Comparison of ENCODE assay signal across 8 cellular contexts in the genomic region with DNA sequence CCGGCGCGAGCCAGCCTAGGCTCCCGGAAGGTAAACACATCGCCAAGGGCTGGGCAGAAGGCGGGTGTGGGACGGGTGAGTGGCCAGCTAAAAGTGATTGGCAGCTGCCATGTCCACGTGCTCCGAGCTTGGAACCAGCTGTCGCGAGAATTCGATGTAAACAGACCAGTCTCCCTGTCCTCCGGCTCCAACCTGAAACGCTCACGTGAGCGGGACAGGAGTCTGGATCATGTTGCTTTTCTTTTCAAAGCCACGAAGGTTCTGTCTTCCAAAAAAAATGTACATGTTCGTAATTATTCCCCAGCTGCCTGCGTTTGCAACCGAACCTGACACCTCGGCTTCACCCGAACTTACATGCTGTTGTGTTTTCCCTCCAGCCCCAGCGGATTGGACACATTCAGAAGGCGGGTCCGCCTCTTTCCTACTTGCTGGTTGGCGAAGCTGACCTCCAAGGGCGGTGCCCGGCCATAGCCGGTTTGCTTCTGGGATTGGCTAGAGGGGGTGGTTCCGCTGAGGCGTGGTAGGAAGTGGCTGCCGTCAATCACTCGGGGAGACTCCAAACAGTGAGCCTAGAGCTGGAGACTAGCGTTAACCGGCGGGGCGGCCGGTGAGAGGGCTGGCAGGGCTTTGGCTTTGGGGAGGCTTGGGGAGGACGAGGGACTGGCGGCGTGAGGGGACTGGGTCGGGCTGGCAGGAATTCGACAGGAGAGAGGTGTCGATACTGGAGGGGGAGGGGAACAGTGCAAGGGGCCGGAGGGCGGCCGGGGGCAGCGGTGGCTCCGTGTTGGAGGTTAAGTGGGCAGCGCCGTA. TPM values are rescaled to one million over a fixed set of nuclear protein-coding genes. Genes with fewer than 3 reads are reported as not detected.
DNase-seq lines count a peak whose midpoint lies in the region; ATAC-seq and TF ChIP-seq lines count a peak whose summit lies in the region.

A gene (plus strand): TSS at position 544 of the 810 bp plus-strand sequence.

- peak within 1 kb of the TSS; percentile 62 for H3K27ac ChIP-seq in hepatocyte

- peak within 1 kb of the TSS; percentile 89 for H3K27ac Mint-ChIP-seq in T-helper 2 cell treated with Interferon-gamma antibody and Interleukin-4, amounts not matched to agents 5 μg/mL and 100 μg/mL, for 36 hours

- H4K20me1 ChIP-seq in hepatocyte (ENCODE audit: insufficient read depth, poor library complexity, severe bottlenecking), result no peaks in the 10 kb centered on the region

- 2% methylated on average over 40 of the region's 51 CpGs for WGBS in hepatocyte (ENCODE audit: low lambda C conversion rate, missing lambda C conversion rate)

- no peaks in the 10 kb centered on the region for H3K9me3 ChIP-seq in hepatocyte (ENCODE audit: low read depth)

- peaks cover 4% of the 10 kb centered on the region for H3K4me1 ChIP-seq in hepatocyte (ENCODE audit: insufficient read depth)

- no peaks in the 10 kb centered on the region for H3K36me3 ChIP-seq in hepatocyte (replicated peaks; ENCODE audit: insufficient read depth, low read depth)

- in situ Hi-C loops in astrocyte of the cerebellum (cut with HindIII; ENCODE audit: low sequenced_read_pairs), result no loop called here

- TF ChIP-seq CTCF in astrocyte of the cerebellum (IDR thresholded peaks at IDR 0.05; ENCODE audit: low read depth, low read length, missing control alignments), result no peak
- TF ChIP-seq CTCF in hepatocyte (IDR thresholded peaks at IDR 0.05; ENCODE audit: poor library complexity), result no peak

- no peaks in the 10 kb centered on the region for H3K9me3 Mint-ChIP-seq in T-helper 2 cell treated with Interferon-gamma antibody and Interleukin-4, amounts not matched to agents 5 μg/mL and 100 μg/mL, for 36 hours

- peak within 1 kb of the TSS; percentile 88 for H3K4me2 ChIP-seq in hepatocyte

- no peaks in the 10 kb centered on the region for H3K27me3 ChIP-seq in hepatocyte

- H3K4me3 ChIP-seq in astrocyte of the cerebellum (ENCODE audit: low read depth, low read length), result peak within 1 kb of the TSS; percentile 68
- H3K4me3 ChIP-seq in hepatocyte, result peak within 1 kb of the TSS; percentile 31

- DNase-seq in NCI-H1930 (lab: John Stamatoyannopoulos, UW) (peak; percentile 98 to 99), astrocyte of the cerebellum (ENCODE audit: low read depth) (peak; percentile 98), hepatocyte (ENCODE audit: low spot score) (peak; percentile 99), renal cortical epithelial cell (ENCODE audit: low read depth) (peak; percentile 98), cortex of kidney (lab: John Stamatoyannopoulos, UW) (no peak)
- DNase-seq in T-helper 2 cell treated with Interferon-gamma antibody and Interleukin-4, amounts not matched to agents 5 μg/mL and 100 μg/mL, for 36 hours (ENCODE audit: low spot score), result peak; percentile 97

- H3K9me2 ChIP-seq in hepatocyte (replicated peaks; ENCODE audit: insufficient read depth), result no peaks in the 10 kb centered on the region

- peaks cover 4% of the 10 kb centered on the region for H3K79me2 ChIP-seq in hepatocyte

- no peaks in the 10 kb centered on the region for H3K27me3 Mint-ChIP-seq in T-helper 2 cell treated with Interferon-gamma antibody and Interleukin-4, amounts not matched to agents 5 μg/mL and 100 μg/mL, for 36 hours (ENCODE audit: low read depth)

- H3K36me3 Mint-ChIP-seq in T-helper 2 cell treated with Interferon-gamma antibody and Interleukin-4, amounts not matched to agents 5 μg/mL and 100 μg/mL, for 36 hours (ENCODE audit: low read depth), result no peaks in the 10 kb centered on the region

- peaks cover 18% of the 10 kb centered on the region for H3K4me1 Mint-ChIP-seq in T-helper 2 cell treated with Interferon-gamma antibody and Interleukin-4, amounts not matched to agents 5 μg/mL and 100 μg/mL, for 36 hours (ENCODE audit: low read depth)

- peak within 1 kb of the TSS; percentile 96 for H2AFZ ChIP-seq in hepatocyte

- ATAC-seq in GM18502 (IDR thresholded peaks at IDR 0.05; ENCODE audit: poor library complexity, unreplicated experiment) (peak; percentile 97), HG02970 (IDR thresholded peaks at IDR 0.05; ENCODE audit: low FRiP score, unreplicated experiment) (peak; percentile 99)

- H3K4me3 Mint-ChIP-seq in T-helper 2 cell treated with Interferon-gamma antibody and Interleukin-4, amounts not matched to agents 5 μg/mL and 100 μg/mL, for 36 hours, result peak within 1 kb of the TSS; percentile 94

RNA-seq across cellular contexts. Expression of the gene that starts here (rescaled TPM):
- 21.7 and 58.8 TPM in 2 replicates for total RNA-seq in hepatocyte
- polyA plus RNA-seq in hepatocyte, result 13.1 and 16.5 TPM in 2 replicates
- 13.5 and 39.6 TPM in 2 replicates for total RNA-seq in renal cortical epithelial cell
